Comparison of ENCODE assay signal across 11 cellular contexts in the genomic region with DNA sequence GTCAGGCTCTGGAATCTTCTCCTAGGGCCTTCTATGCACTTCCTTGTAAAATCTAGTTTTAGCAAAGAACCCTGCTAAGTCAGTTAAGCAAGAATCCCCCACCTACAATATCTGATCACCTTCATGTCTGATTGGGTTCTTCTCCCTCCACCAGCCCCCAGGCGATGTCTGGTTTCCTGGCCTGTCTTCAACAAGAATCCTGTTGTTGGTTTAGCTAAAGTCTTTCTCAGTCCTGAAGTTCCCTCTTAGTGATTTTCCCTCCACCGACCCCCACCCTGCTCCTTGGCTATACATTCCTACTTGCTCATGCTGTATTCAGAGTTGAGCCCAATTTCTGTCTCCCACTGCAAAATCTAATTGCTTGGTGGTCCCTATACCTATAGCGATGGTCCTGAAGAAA. TPM values are rescaled to one million over a fixed set of nuclear protein-coding genes. Genes with fewer than 3 reads are reported as not detected.
A peak's percentile ranks its signal among the peaks of the same experiment; 100 is the strongest.
DNase-seq lines count a peak whose midpoint lies in the region; ATAC-seq and TF ChIP-seq lines count a peak whose summit lies in the region.
"Had no signal": no experiment of that assay in that cellular context is flagged by ENCODE, and none has a peak within 500 bp of the region (broad histone marks: within the 10 kb centered on the region; RNA-seq: fewer than 3 reads in every experiment).

No MANE protein-coding gene starts in this region.

- DNase-seq in SK-N-SH (no peak), WTC11 (ENCODE audit: low spot score) (no peak), NCI-H345 treated with DMSO at 0.1 percent for 48 hours (lab: John Stamatoyannopoulos, UW; ENCODE audit: unreplicated experiment) (no peak)
- no peak for DNase-seq in activated T-helper 1 cell treated with anti-CD3 and anti-CD28 coated beads, Interleukin-12 subunit alpha, Interleukin-12 subunit beta, Interleukin-2, Interleukin-4 antibody, amounts not matched to agents 30 ng/mL and 10 ng/mL and 1 ng/mL, durations not matched to agents 14 hours and 24 hours and 36 hours (ENCODE audit: low spot score)
- DNase-seq: NCI-H2029 treated with DMSO at 0.1 percent for 48 hours; stimulated activated CD4-positive, alpha-beta T cell treated with anti-CD3 and anti-CD28 coated beads, Interleukin-4, amount 100 ng/mL, for 4 hours had no signal

- no peaks in the 10 kb centered on the region for H3K27me3 ChIP-seq in SK-N-SH (ENCODE audit: insufficient read depth)
- H3K27me3 ChIP-seq in iPS-15b (ENCODE audit: control insufficient read depth, insufficient read depth, low read length): no peaks in the 10 kb centered on the region
- no peaks in the 10 kb centered on the region for H3K27me3 ChIP-seq in skeletal muscle tissue (ENCODE audit: control insufficient read depth in 3 of 3, insufficient read depth in 3 of 3, low read length in 3 of 3)

- H3K36me3 ChIP-seq in SK-N-SH (replicated peaks in 1 of 2; ENCODE audit: control insufficient read depth in 1 of 2, insufficient read depth in 2 of 2, low read length in 1 of 2) (no peaks in the 10 kb centered on the region), iPS-15b (ENCODE audit: control insufficient read depth, insufficient read depth, low read length) (no peaks in the 10 kb centered on the region), skeletal muscle tissue (ENCODE audit: control insufficient read depth in 3 of 3, insufficient read depth in 3 of 3, low read length in 3 of 3) (no peaks in the 10 kb centered on the region)

- WGBS in SK-N-SH (ENCODE audit: low lambda C conversion rate): 71% methylated on average over 3 of the region's 3 CpGs

- TF ChIP-seq EP300 in SK-N-SH (IDR thresholded peaks at IDR 0.05; ENCODE audit: borderline replicate concordance in 1 of 2, low read depth in 1 of 2, low read length in 1 of 2): no peak

- H3K27ac Mint-ChIP-seq in WTC11: peak overlapping the region; percentile 64; the same call in 1 of the 2 replicates
- H3K27ac Mint-ChIP-seq in activated T-helper 1 cell treated with anti-CD3 and anti-CD28 coated beads, Interleukin-12 subunit alpha, Interleukin-12 subunit beta, Interleukin-2, Interleukin-4 antibody, amounts not matched to agents 30 ng/mL and 10 ng/mL and 1 ng/mL, durations not matched to agents 14 hours and 24 hours and 36 hours: no peak overlapping the region

- ATAC-seq in SK-N-SH treated with all-trans-retinoic acid at 6 μM for 48 hours (no peak), WTC11 (no peak), HG03108 (IDR thresholded peaks at IDR 0.05; ENCODE audit: unreplicated experiment) (no peak)

- no peaks in the 10 kb centered on the region for H3F3A ChIP-seq in SK-N-SH (replicated peaks; ENCODE audit: insufficient read depth)

- peak overlapping the region; percentile 91 for H2AFZ ChIP-seq in SK-N-SH (ENCODE audit: low read depth)

- H3K4me3 ChIP-seq in SK-N-SH (ENCODE audit: low read depth in 2 of 2, low read length in 1 of 2): no peak overlapping the region
- H3K4me3 ChIP-seq in iPS-15b (ENCODE audit: low read depth, low read length): no peak overlapping the region
- no peak overlapping the region for H3K4me3 ChIP-seq in skeletal muscle tissue (ENCODE audit: low read length in 3 of 3)

- CTCF ChIA-PET in SK-N-SH (lab: Yijun Ruan, JAX) (interaction anchor here (1.2 to 1.3 kb wide), 2 partner anchors 9 to 43 kb away, joined by 4 to 5 read pairs; no protein-coding TSS in a partner anchor), WTC11 (lab: Charles Lee) (interaction anchor here (1.0 to 2.7 kb wide), 3 partner anchors 10 to 44 kb away, joined by 3 to 15 read pairs (median 4); no protein-coding TSS in a partner anchor)

- H4K20me1 ChIP-seq in SK-N-SH (ENCODE audit: insufficient read depth): no peaks in the 10 kb centered on the region

- peaks cover 4% of the 10 kb centered on the region; the same call in 1 of the 2 replicates for H3K9me3 ChIP-seq in SK-N-SH
- H3K9me3 ChIP-seq in iPS-15b (ENCODE audit: control insufficient read depth, insufficient read depth, low read length): no peaks in the 10 kb centered on the region
- H3K9me3 ChIP-seq in skeletal muscle tissue (ENCODE audit: control insufficient read depth in 3 of 3, low read length in 3 of 3): no peaks in the 10 kb centered on the region

- intact Hi-C loops in activated T-helper 1 cell treated with anti-CD3 and anti-CD28 coated beads, Interleukin-12 subunit alpha, Interleukin-12 subunit beta, Interleukin-2, Interleukin-4 antibody, amounts not matched to agents 30 ng/mL and 10 ng/mL and 1 ng/mL, durations not matched to agents 14 hours and 24 hours and 36 hours (cut with micrococcal nuclease): no loop called here

- peaks cover 18% of the 10 kb centered on the region for H3K36me3 Mint-ChIP-seq in WTC11
- H3K36me3 Mint-ChIP-seq in activated T-helper 1 cell treated with anti-CD3 and anti-CD28 coated beads, Interleukin-12 subunit alpha, Interleukin-12 subunit beta, Interleukin-2, Interleukin-4 antibody, amounts not matched to agents 30 ng/mL and 10 ng/mL and 1 ng/mL, durations not matched to agents 14 hours and 24 hours and 36 hours (ENCODE audit: low read depth): peaks cover under 1% of the 10 kb centered on the region

- POLR2A ChIA-PET in SK-N-SH (lab: Yijun Ruan, JAX): no interaction called here
- POLR2A ChIA-PET in WTC11 (lab: Charles Lee): no interaction called here

- H3K4me1 ChIP-seq in SK-N-SH (ENCODE audit: control insufficient read depth in 1 of 2, insufficient read depth in 2 of 2, low read depth in 1 of 2, low read length in 1 of 2) (peaks cover 0 to 11% of the 10 kb centered on the region in 2 experiments; a peak in 2 of 4 replicates), iPS-15b (ENCODE audit: control insufficient read depth, insufficient read depth, low read length) (peaks cover 3% of the 10 kb centered on the region), skeletal muscle tissue (ENCODE audit: control insufficient read depth in 3 of 3, insufficient read depth in 3 of 3, low read length in 3 of 3) (peaks cover 0 to 6% (median 5%) of the 10 kb centered on the region in 3 donors)

- no peaks in the 10 kb centered on the region for H3K9me2 ChIP-seq in SK-N-SH

- no peaks in the 10 kb centered on the region for H3K27me3 Mint-ChIP-seq in WTC11 (ENCODE audit: low read depth)
- no peaks in the 10 kb centered on the region for H3K27me3 Mint-ChIP-seq in activated T-helper 1 cell treated with anti-CD3 and anti-CD28 coated beads, Interleukin-12 subunit alpha, Interleukin-12 subunit beta, Interleukin-2, Interleukin-4 antibody, amounts not matched to agents 30 ng/mL and 10 ng/mL and 1 ng/mL, durations not matched to agents 14 hours and 24 hours and 36 hours (ENCODE audit: insufficient read depth)

- 0 out of 2 replicates have a peak overlapping the region, but pooled peaks have one; percentile 38 for H3K4me2 ChIP-seq in SK-N-SH

- peaks cover 35% of the 10 kb centered on the region for H3K9me3 Mint-ChIP-seq in WTC11
- peaks cover 22% of the 10 kb centered on the region for H3K9me3 Mint-ChIP-seq in activated T-helper 1 cell treated with anti-CD3 and anti-CD28 coated beads, Interleukin-12 subunit alpha, Interleukin-12 subunit beta, Interleukin-2, Interleukin-4 antibody, amounts not matched to agents 30 ng/mL and 10 ng/mL and 1 ng/mL, durations not matched to agents 14 hours and 24 hours and 36 hours

- H3K4me3 Mint-ChIP-seq in WTC11: no peak overlapping the region
- H3K4me3 Mint-ChIP-seq in activated T-helper 1 cell treated with anti-CD3 and anti-CD28 coated beads, Interleukin-12 subunit alpha, Interleukin-12 subunit beta, Interleukin-2, Interleukin-4 antibody, amounts not matched to agents 30 ng/mL and 10 ng/mL and 1 ng/mL, durations not matched to agents 14 hours and 24 hours and 36 hours: no peak overlapping the region

- TF ChIP-seq CTCF in SK-N-SH (IDR thresholded peaks at IDR 0.05) (no peak), WTC11 (IDR thresholded peaks at IDR 0.05) (no peak)

- H3K9ac ChIP-seq in SK-N-SH (no peak overlapping the region), iPS-15b (ENCODE audit: low read depth, low read length) (peak overlapping the region; percentile 4), skeletal muscle tissue (ENCODE audit: low read depth in 1 of 3, low read length in 3 of 3) (no peak overlapping the region)

- peaks cover 34% of the 10 kb centered on the region for H3K4me1 Mint-ChIP-seq in WTC11
- peaks cover 29% of the 10 kb centered on the region for H3K4me1 Mint-ChIP-seq in activated T-helper 1 cell treated with anti-CD3 and anti-CD28 coated beads, Interleukin-12 subunit alpha, Interleukin-12 subunit beta, Interleukin-2, Interleukin-4 antibody, amounts not matched to agents 30 ng/mL and 10 ng/mL and 1 ng/mL, durations not matched to agents 14 hours and 24 hours and 36 hours (ENCODE audit: low read depth)

- H3K27ac ChIP-seq in SK-N-SH (ENCODE audit: low read depth in 2 of 2, low read length in 1 of 2) (peak overlapping the region; percentile 48 to 54; a peak in 3 of 4 replicates), skeletal muscle tissue (ENCODE audit: low read depth, low read length) (peak overlapping the region; percentile 59)
- H3K27ac ChIP-seq: 22Rv1 had no signal

- TF ChIP-seq RAD21 in SK-N-SH (IDR thresholded peaks at IDR 0.05; ENCODE audit: low read length): no peak

- H3K79me2 ChIP-seq in SK-N-SH (ENCODE audit: insufficient read depth): no peaks in the 10 kb centered on the region

TF ChIP-seq in SK-N-SH treated with all-trans-retinoic acid at 6 μM for 48 hours, 23 proteins besides CTCF, POLR2A, EP300 and RAD21:
- TF ChIP-seq TOX (CRISPR knock-in tag; IDR thresholded peaks at IDR 0.05; ENCODE audit: borderline replicate concordance): no peak
- TF ChIP-seq SNAI2 (CRISPR knock-in tag; IDR thresholded peaks at IDR 0.05): no peak
- TF ChIP-seq ESRRG (CRISPR knock-in tag; IDR thresholded peaks at IDR 0.05): no peak

TF ChIP-seq in WTC11, 78 proteins besides CTCF, POLR2A, EP300 and RAD21 (continues in another document):
- TF ChIP-seq ZNF423 (CRISPR knock-in tag; IDR thresholded peaks at IDR 0.05): no peak
- TF ChIP-seq, protein P1, sequence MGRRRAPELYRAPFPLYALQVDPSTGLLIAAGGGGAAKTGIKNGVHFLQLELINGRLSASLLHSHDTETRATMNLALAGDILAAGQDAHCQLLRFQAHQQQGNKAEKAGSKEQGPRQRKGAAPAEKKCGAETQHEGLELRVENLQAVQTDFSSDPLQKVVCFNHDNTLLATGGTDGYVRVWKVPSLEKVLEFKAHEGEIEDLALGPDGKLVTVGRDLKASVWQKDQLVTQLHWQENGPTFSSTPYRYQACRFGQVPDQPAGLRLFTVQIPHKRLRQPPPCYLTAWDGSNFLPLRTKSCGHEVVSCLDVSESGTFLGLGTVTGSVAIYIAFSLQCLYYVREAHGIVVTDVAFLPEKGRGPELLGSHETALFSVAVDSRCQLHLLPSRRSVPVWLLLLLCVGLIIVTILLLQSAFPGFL (CRISPR knock-in tag; IDR thresholded peaks at IDR 0.05; ENCODE audit: borderline replicate concordance): no peak
- no peak for TF ChIP-seq RORB (CRISPR knock-in tag; IDR thresholded peaks at IDR 0.05)
- no peak for TF ChIP-seq SMAD3 (CRISPR knock-in tag; IDR thresholded peaks at IDR 0.05; ENCODE audit: borderline replicate concordance)

RNA-seq across cellular contexts. Expression of gene SLC46A3, which starts 35.2 kb away (rescaled TPM):
- polyA plus RNA-seq in SK-N-SH (2012; rRNA removed): 2.0 and 3.2 TPM in 2 replicates
- 2.5 and 2.9 TPM in 2 replicates for polyA plus RNA-seq in SK-N-SH (2012; cell fraction: cytosol; rRNA removed)
- 3.7 and 5.5 TPM in 2 replicates for polyA plus RNA-seq in SK-N-SH (2012; cell fraction: nucleus; rRNA removed)
- total RNA-seq in WTC11 (2021) (0.39 to 0.79 TPM (median 0.55 TPM) in 3 replicates), skeletal muscle tissue (2.1 TPM)
- 2.7 and 3.8 TPM in 2 replicates for total RNA-seq in activated T-helper 1 cell treated with anti-CD3 and anti-CD28 coated beads, Interleukin-12 subunit alpha, Interleukin-12 subunit beta, Interleukin-2, Interleukin-4 antibody, amounts not matched to agents 30 ng/mL and 10 ng/mL and 1 ng/mL, durations not matched to agents 14 hours and 24 hours and 36 hours
